ENCODE assay signal across 17 cellular contexts in the genomic region with DNA sequence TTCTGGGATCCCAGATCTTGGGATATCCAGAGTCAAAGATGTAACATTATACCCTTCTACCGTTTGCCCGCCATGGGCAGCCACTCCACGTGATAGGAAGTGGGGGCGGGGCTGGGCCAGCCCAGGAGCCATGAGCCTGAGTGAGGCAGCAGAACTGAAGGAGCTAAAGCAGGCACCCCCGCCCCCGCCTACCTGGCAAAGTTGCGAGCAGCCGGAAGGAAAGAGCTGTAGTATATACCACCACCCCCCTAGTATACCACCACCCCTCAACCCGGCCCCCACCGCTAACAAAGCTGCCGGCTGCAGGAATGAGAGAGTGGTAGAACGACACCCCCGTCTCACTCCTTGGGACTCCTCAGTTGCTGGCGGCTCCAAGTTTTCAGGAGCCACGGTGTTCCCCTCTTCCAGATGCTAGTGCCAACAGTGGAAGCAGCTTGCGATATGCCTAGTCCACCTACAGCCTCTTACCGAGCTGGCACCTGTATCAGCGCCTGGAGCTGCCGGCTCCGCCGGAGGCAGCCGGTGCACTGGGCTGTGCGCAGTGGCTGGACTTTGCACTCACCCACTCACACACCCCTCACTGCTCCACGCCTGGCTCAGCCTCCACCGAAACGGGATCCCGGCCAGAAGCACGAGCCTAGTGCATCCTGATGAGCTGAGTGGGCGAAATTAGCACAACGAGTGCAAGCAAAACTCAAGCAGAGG.
DNase-seq lines count a peak whose midpoint lies in the region; ATAC-seq, FAIRE-seq and TF ChIP-seq lines count a peak whose summit lies in the region.
"Had no signal": no experiment of that assay in that cellular context is flagged by ENCODE, and none has a peak within 500 bp of the region (broad histone marks: within the 10 kb centered on the region; RNA-seq: fewer than 3 reads in every experiment).

No MANE protein-coding gene starts in this region.

- H4K20me1 ChIP-seq in HepG2 (ENCODE audit: insufficient read depth, low read length) = no peaks in the 10 kb centered on the region

- H3K4me1 ChIP-seq in HepG2 (ENCODE audit: insufficient read depth, low read length) (no peaks in the 10 kb centered on the region), testis (no peaks in the 10 kb centered on the region)

- CTCF ChIA-PET in HepG2 (lab: Yijun Ruan, JAX; ENCODE audit: low intra/inter-chr PET ratio, low total read pairs) = no interaction called here

- TF ChIP-seq POLR2A in HepG2 (IDR thresholded peaks at IDR 0.05; ENCODE audit: insufficient read depth in 1 of 2, low read depth in 2 of 2, low read length in 2 of 2) (no peak), testis (IDR thresholded peaks at IDR 0.05) (no peak)

- 25% methylated on average over 18 of the region's 30 CpGs for WGBS in HepG2 (ENCODE audit: low lambda C conversion rate)
- WGBS in testis, 2 donors = 85 to 92% methylated on average over 20 to 30 of the region's 30 CpGs

- peak; percentile 66 for ATAC-seq in HepG2

- intact Hi-C loops in HepG2 (cut with micrococcal nuclease; ENCODE audit: unreplicated experiment) (no loop called here), testis (cut with DNase I; ENCODE audit: low total_unique reads) (no loop called here)

- H3K27ac ChIP-seq in HepG2 (ENCODE audit: extremely low read length, insufficient read depth, low read length) (no peak overlapping the region), testis (no peak overlapping the region)

- TF ChIP-seq RAD21 in HepG2 (CRISPR knock-in tag; IDR thresholded peaks at IDR 0.05) = no peak

- H3K4me3 ChIP-seq in HepG2 (replicated peaks in 1 of 3; ENCODE audit: insufficient read depth in 1 of 3, low read depth in 2 of 3, low read length in 3 of 3) (no peak overlapping the region), testis (peak overlapping the region; percentile 27 to 47)

- H3K27me3 ChIP-seq in HepG2 (ENCODE audit: control insufficient read depth in 1 of 2, insufficient read depth in 2 of 2, low read length in 2 of 2) (no peaks in the 10 kb centered on the region), testis (no peaks in the 10 kb centered on the region)

- H3K36me3 ChIP-seq in HepG2 (replicated peaks in 1 of 2; ENCODE audit: control insufficient read depth in 1 of 2, insufficient read depth in 2 of 2, low read length in 2 of 2) (no peaks in the 10 kb centered on the region), testis (ENCODE audit: low read depth, missing control alignments) (no peaks in the 10 kb centered on the region)

- H3K9me3 ChIP-seq in HepG2 (ENCODE audit: low read length) (peaks cover 44% of the 10 kb centered on the region), testis (no peaks in the 10 kb centered on the region)

- H3K79me2 ChIP-seq in HepG2 (ENCODE audit: insufficient read depth, low read length) = no peaks in the 10 kb centered on the region

- TF ChIP-seq EP300 in HepG2 (IDR thresholded peaks at IDR 0.05; ENCODE audit: low read depth in 2 of 2, low read length in 2 of 2) (no peak), HepG2 (CRISPR knock-in tag; IDR thresholded peaks at IDR 0.05; ENCODE audit: borderline replicate concordance) (no peak)

- BruUV-seq in HepG2 (replicated peaks; lab: Mats Ljungman, UMichigan) = no TSS peak

- no peak overlapping the region for H2AFZ ChIP-seq in HepG2 (ENCODE audit: low read length)

- H3K4me2 ChIP-seq in HepG2 (ENCODE audit: low read depth, low read length) = no peak overlapping the region

- no peak overlapping the region for H3K9ac ChIP-seq in HepG2 (ENCODE audit: insufficient read depth, low read depth, low read length)

- POLR2A ChIA-PET in HepG2 (lab: Yijun Ruan, JAX) = no interaction called here

- no peak for FAIRE-seq in HepG2 (lab: Jason Lieb, UNC)
- FAIRE-seq: A204.1, D721Med, G401.6, GM12891 had no signal

- DNase-seq in Caki2 (ENCODE audit: low read depth) (peak; percentile 10), RPMI8226 (peak; percentile 10), HepG2 (ENCODE audit: low spot score) (no peak), testis (peak; percentile 39), globus pallidus (ENCODE audit: low spot score) (no peak), NOMO-1 (lab: John Stamatoyannopoulos, UW; ENCODE audit: unreplicated experiment in 2 of 2) (no peak)
- no peak for DNase-seq in activated CD4-positive, alpha-beta T cell treated with anti-CD3 and anti-CD28 coated beads for 1 hour
- DNase-seq: C1 segment of cervical spinal cord, DMS153, DMS79 treated with DMSO at 0.1 percent for 48 hours, EL, GOT3, H9 had no signal

- TF ChIP-seq CTCF in HepG2 (CRISPR knock-in tag; IDR thresholded peaks at IDR 0.05) = no peak
- TF ChIP-seq CTCF in testis (IDR thresholded peaks at IDR 0.05) = no peak

- in situ Hi-C loops in Caki2 (cut with HindIII; ENCODE audit: low pct_unique_long_range_greater_than_20kb, low sequenced_read_pairs) = no loop called here
- in situ Hi-C loops in HepG2 (cut with HindIII; ENCODE audit: extremely low pct_ligation_motif_present, low pct_unique_long_range_greater_than_20kb) = no loop called here

TF ChIP-seq in HepG2, 621 proteins besides CTCF, POLR2A, EP300 and RAD21 (continues in another document):
- TF ChIP-seq LCORL (IDR thresholded peaks at IDR 0.05) = no peak
- TF ChIP-seq LCORL (CRISPR knock-in tag; IDR thresholded peaks at IDR 0.05) = no peak
- no peak for TF ChIP-seq USF2 (IDR thresholded peaks at IDR 0.05; ENCODE audit: low read depth, low read length)
- TF ChIP-seq USF2 (CRISPR knock-in tag; IDR thresholded peaks at IDR 0.05; ENCODE audit: borderline replicate concordance) = no peak
- TF ChIP-seq, protein P1, sequence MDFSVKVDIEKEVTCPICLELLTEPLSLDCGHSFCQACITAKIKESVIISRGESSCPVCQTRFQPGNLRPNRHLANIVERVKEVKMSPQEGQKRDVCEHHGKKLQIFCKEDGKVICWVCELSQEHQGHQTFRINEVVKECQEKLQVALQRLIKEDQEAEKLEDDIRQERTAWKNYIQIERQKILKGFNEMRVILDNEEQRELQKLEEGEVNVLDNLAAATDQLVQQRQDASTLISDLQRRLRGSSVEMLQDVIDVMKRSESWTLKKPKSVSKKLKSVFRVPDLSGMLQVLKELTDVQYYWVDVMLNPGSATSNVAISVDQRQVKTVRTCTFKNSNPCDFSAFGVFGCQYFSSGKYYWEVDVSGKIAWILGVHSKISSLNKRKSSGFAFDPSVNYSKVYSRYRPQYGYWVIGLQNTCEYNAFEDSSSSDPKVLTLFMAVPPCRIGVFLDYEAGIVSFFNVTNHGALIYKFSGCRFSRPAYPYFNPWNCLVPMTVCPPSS (IDR thresholded peaks at IDR 0.05) = no peak
- TF ChIP-seq DZIP1 (CRISPR knock-in tag; IDR thresholded peaks at IDR 0.05) = no peak
- TF ChIP-seq SALL1 (CRISPR knock-in tag; IDR thresholded peaks at IDR 0.05) = no peak
- no peak for TF ChIP-seq ZIK1 (CRISPR knock-in tag; IDR thresholded peaks at IDR 0.05; ENCODE audit: borderline replicate concordance, low read depth)
- TF ChIP-seq ZNF282 (IDR thresholded peaks at IDR 0.05; ENCODE audit: partially characterized antibody) = no peak
- no peak for TF ChIP-seq ZNF292 (CRISPR knock-in tag; IDR thresholded peaks at IDR 0.05; ENCODE audit: borderline replicate concordance, low read depth)
- TF ChIP-seq RFX1 (IDR thresholded peaks at IDR 0.05) = no peak
- no peak for TF ChIP-seq TEAD3 (CRISPR knock-in tag; optimal IDR thresholded peaks at IDR 0.05; ENCODE audit: borderline replicate concordance)
- no peak for TF ChIP-seq TAF15 (IDR thresholded peaks at IDR 0.05; ENCODE audit: low read depth, low read length, poor library complexity, severe bottlenecking)

Comparison
In these comparisons a context has a peak if more than half of its experiments do, and no peak if none do; other contexts are left out.
1. DNase-seq: peak in Caki2 (single experiment), RPMI8226 (single experiment) and testis (single experiment); none in HepG2 (single experiment), globus pallidus (single experiment), NOMO-1 (0 of 2) and activated CD4-positive, alpha-beta T cell treated with anti-CD3 and anti-CD28 coated beads for 1 hour (single experiment).
2. H3K4me3 ChIP-seq: peak in testis (2 of 2); none in HepG2 (0 of 3).